In genomic region chr14:96104469-96105057, GRCh38 we compare ENCODE assay signal across 10 cellular contexts.
DNase-seq lines count a peak whose midpoint lies in the region; ATAC-seq, FAIRE-seq and TF ChIP-seq lines count a peak whose summit lies in the region.
"Had no signal": no experiment of that assay in that cellular context is flagged by ENCODE, and none has a peak within 500 bp of the region (broad histone marks: within the 10 kb centered on the region; RNA-seq: fewer than 3 reads in every experiment).

No MANE protein-coding gene starts in this region.

- POLR2A ChIA-PET in RWPE1 (lab: Yijun Ruan, JAX; ENCODE audit: low non-redundant PET), result no interaction called here
- POLR2A ChIA-PET in CD8-positive, alpha-beta memory T cell (lab: Charles Lee), result no interaction called here

- H3K27ac Mint-ChIP-seq in CD8-positive, alpha-beta memory T cell, result no peak overlapping the region
- H3K27ac Mint-ChIP-seq: naive thymus-derived CD4-positive, alpha-beta T cell had no signal

- H3K27me3 ChIP-seq in small intestine (ENCODE audit: control insufficient read depth in 2 of 2, insufficient read depth in 2 of 2, low read length in 2 of 2), result no peaks in the 10 kb centered on the region
- H3K27me3 ChIP-seq in CD8-positive, alpha-beta memory T cell (ENCODE audit: insufficient read depth, low read length, poor library complexity, severe bottlenecking), result no peaks in the 10 kb centered on the region

- ATAC-seq in GM18873 (IDR thresholded peaks at IDR 0.05; ENCODE audit: low FRiP score, unreplicated experiment) (peak; percentile 44), GM21723 (IDR thresholded peaks at IDR 0.05; ENCODE audit: unreplicated experiment) (no peak), GM19035 (IDR thresholded peaks at IDR 0.05; ENCODE audit: unreplicated experiment) (no peak), GM19397 (IDR thresholded peaks at IDR 0.05; ENCODE audit: unreplicated experiment) (no peak)
- ATAC-seq: naive thymus-derived CD4-positive, alpha-beta T cell had no signal

- H3K27ac ChIP-seq in RWPE1 (peak overlapping the region; percentile 86), small intestine (ENCODE audit: low read depth in 1 of 2, low read length in 1 of 2) (peak overlapping the region in 1 of 2 donors; percentile 89)
- H3K27ac ChIP-seq in CD8-positive, alpha-beta memory T cell (ENCODE audit: low read depth, low read length), result no peak overlapping the region

- CTCF ChIA-PET in RWPE1 (lab: Yijun Ruan, JAX), result no interaction called here
- CTCF ChIA-PET in CD8-positive, alpha-beta memory T cell (lab: Charles Lee), result no interaction called here

- no peak for TF ChIP-seq CTCF in RWPE1 (conservative IDR thresholded peaks at IDR 0.05; ENCODE audit: low read depth)

- H3K4me1 Mint-ChIP-seq in CD8-positive, alpha-beta memory T cell, result no peaks in the 10 kb centered on the region

- FAIRE-seq in small intestine (lab: Jason Lieb, UNC), result no peak

- H3K36me3 ChIP-seq in small intestine (ENCODE audit: control insufficient read depth in 2 of 2, insufficient read depth in 2 of 2, low read length in 2 of 2), result no peaks in the 10 kb centered on the region
- H3K36me3 ChIP-seq in CD8-positive, alpha-beta memory T cell (ENCODE audit: insufficient read depth, low read length), result no peaks in the 10 kb centered on the region

- H3K4me3 Mint-ChIP-seq in CD8-positive, alpha-beta memory T cell, result no peak overlapping the region
- H3K4me3 Mint-ChIP-seq: naive thymus-derived CD4-positive, alpha-beta T cell had no signal

- WGBS in small intestine, 3 donors, result 38 to 46% (median 44%) methylated on average over 19 of the region's 19 CpGs

- peaks cover 3 to 31% of the 10 kb centered on the region in 2 donors for H3K27me3 Mint-ChIP-seq in CD8-positive, alpha-beta memory T cell

- H3K9me3 Mint-ChIP-seq in CD8-positive, alpha-beta memory T cell, result no peaks in the 10 kb centered on the region
- H3K9me3 Mint-ChIP-seq: naive thymus-derived CD4-positive, alpha-beta T cell had no signal

- no peak overlapping the region for H3K4me3 ChIP-seq in small intestine (ENCODE audit: low read depth in 1 of 2, low read length in 2 of 2)
- no peak overlapping the region for H3K4me3 ChIP-seq in CD8-positive, alpha-beta memory T cell (ENCODE audit: low read length)

- H3K9me3 ChIP-seq in small intestine (ENCODE audit: control insufficient read depth, low read depth), result no peaks in the 10 kb centered on the region
- H3K9me3 ChIP-seq in CD8-positive, alpha-beta memory T cell (ENCODE audit: low read length), result no peaks in the 10 kb centered on the region

- DNase-seq in RWPE1 (ENCODE audit: low spot score) (peak; percentile 92), glomerular visceral epithelial cell (ENCODE audit: extremely low spot score) (peak; percentile 88), small intestine (peak; percentile 74)
- no peak for DNase-seq in CD8-positive, alpha-beta memory T cell
- DNase-seq: activated CD4-positive, alpha-beta T cell treated with anti-CD3 and anti-CD28 coated beads for 48 hours; naive thymus-derived CD4-positive, alpha-beta T cell had no signal

- H3K36me3 Mint-ChIP-seq in CD8-positive, alpha-beta memory T cell, result no peaks in the 10 kb centered on the region
- H3K36me3 Mint-ChIP-seq: naive thymus-derived CD4-positive, alpha-beta T cell had no signal

- H3K4me1 ChIP-seq in small intestine (ENCODE audit: control insufficient read depth in 2 of 2, insufficient read depth in 1 of 2, low read depth in 1 of 2, low read length in 1 of 2), result no peaks in the 10 kb centered on the region
- no peaks in the 10 kb centered on the region for H3K4me1 ChIP-seq in CD8-positive, alpha-beta memory T cell (ENCODE audit: insufficient read depth, low read length)

Comparison
In these comparisons a context has a peak if more than half of its experiments do, and no peak if none do; other contexts are left out.
1. DNase-seq: peak in RWPE1 (single experiment), glomerular visceral epithelial cell (single experiment) and small intestine (single experiment); none in CD8-positive, alpha-beta memory T cell (0 of 5).